1 cellular context compared by ENCODE assay signal in the genomic region with DNA sequence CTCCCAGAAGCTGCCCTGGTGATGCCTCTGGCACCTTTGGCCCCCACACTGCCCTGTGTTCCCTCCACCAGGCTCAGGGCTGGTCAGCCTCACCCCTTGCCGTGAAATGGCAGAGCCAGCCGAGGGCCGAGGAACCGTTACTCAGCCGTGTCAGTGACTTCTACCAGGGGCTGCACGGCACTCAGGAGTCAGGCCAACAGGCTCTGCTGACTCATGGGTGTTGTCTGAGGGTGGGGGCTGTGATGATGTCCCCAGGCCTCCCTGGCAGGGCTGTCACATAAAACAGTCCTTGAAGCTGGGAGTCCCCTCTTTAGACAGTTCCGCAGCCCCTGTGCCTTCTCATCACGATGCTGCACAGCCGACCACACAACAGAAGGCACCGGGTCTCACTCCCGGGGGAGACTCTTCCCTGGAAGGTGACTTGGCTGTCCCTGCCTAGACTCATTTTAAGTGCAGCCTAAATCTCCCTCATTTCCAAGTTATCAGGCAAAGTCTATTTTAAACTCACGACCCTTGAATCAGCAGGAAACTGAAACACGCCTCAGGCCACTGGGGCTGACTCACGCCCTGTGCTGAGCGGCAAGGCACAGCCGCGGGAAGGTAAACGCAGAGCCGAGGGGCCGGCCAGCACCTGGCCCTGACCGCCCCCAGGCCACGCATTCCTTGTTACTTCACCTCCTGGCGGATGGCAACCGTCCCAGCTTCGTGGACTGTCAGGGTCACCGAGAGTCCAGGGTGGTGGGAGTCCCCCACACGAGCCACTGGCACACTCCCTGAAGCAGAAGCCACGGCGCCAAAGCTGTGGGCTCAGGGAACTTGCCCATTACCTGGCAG.
TF ChIP-seq lines count a peak whose summit lies in the region.

No MANE protein-coding gene starts in this region.

TF ChIP-seq in IMR-90, 13 proteins besides CTCF, POLR2A, EP300 and RAD21 (continued from another document):
- TF ChIP-seq, protein P1, sequence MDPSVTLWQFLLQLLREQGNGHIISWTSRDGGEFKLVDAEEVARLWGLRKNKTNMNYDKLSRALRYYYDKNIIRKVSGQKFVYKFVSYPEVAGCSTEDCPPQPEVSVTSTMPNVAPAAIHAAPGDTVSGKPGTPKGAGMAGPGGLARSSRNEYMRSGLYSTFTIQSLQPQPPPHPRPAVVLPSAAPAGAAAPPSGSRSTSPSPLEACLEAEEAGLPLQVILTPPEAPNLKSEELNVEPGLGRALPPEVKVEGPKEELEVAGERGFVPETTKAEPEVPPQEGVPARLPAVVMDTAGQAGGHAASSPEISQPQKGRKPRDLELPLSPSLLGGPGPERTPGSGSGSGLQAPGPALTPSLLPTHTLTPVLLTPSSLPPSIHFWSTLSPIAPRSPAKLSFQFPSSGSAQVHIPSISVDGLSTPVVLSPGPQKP (IDR thresholded peaks at IDR 0.05; ENCODE audit: borderline replicate concordance, low read depth, low read length), result no peak
- no peak for TF ChIP-seq RCOR1 (IDR thresholded peaks at IDR 0.05; ENCODE audit: insufficient replicate concordance, low read length)
- TF ChIP-seq, protein P2, sequence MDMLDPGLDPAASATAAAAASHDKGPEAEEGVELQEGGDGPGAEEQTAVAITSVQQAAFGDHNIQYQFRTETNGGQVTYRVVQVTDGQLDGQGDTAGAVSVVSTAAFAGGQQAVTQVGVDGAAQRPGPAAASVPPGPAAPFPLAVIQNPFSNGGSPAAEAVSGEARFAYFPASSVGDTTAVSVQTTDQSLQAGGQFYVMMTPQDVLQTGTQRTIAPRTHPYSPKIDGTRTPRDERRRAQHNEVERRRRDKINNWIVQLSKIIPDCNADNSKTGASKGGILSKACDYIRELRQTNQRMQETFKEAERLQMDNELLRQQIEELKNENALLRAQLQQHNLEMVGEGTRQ (IDR thresholded peaks at IDR 0.05; ENCODE audit: low read depth, low read length), result no peak
- peak; percentile 12; the same call in 1 of the 2 replicates for TF ChIP-seq CEBPB (IDR thresholded peaks at IDR 0.05; ENCODE audit: low read depth, low read length)
- TF ChIP-seq RFX5 (IDR thresholded peaks at IDR 0.05; ENCODE audit: low read depth, low read length), result no peak
- TF ChIP-seq SMC3 (IDR thresholded peaks at IDR 0.05; ENCODE audit: low read depth, low read length), result no peak; the same call in 1 of the 2 replicates
